Comparison of ENCODE assay signal across 8 cellular contexts in genomic region chrX:104113237-104113965, GRCh38. TPM values are rescaled to one million over a fixed set of nuclear protein-coding genes. Genes with fewer than 3 reads are reported as not detected.
DNase-seq lines count a peak whose midpoint lies in the region; ATAC-seq and TF ChIP-seq lines count a peak whose summit lies in the region.

No MANE protein-coding gene starts in this region.

- no peaks in the 10 kb centered on the region for H3K36me3 Mint-ChIP-seq in dendritic cell treated with granulocyte-macrophage colony-stimulating factor and Interleukin-4, amounts not matched to agents 40 ng/mL and 50 ng/mL, for 4 days (ENCODE audit: low read depth)

- ATAC-seq in HG03025 (IDR thresholded peaks at IDR 0.05; ENCODE audit: low FRiP score, unreplicated experiment): peak; percentile 32
- ATAC-seq in lower lobe of right lung: peak; percentile 82 to 84

- peak overlapping the region; percentile 86 for H3K4me3 Mint-ChIP-seq in dendritic cell treated with granulocyte-macrophage colony-stimulating factor and Interleukin-4, amounts not matched to agents 40 ng/mL and 50 ng/mL, for 4 days

- peaks cover 10% of the 10 kb centered on the region for H3K4me1 Mint-ChIP-seq in dendritic cell treated with granulocyte-macrophage colony-stimulating factor and Interleukin-4, amounts not matched to agents 40 ng/mL and 50 ng/mL, for 4 days (ENCODE audit: low read depth)

- no peaks in the 10 kb centered on the region for H3K36me3 ChIP-seq in lower lobe of right lung

- no peaks in the 10 kb centered on the region for H3K9me3 ChIP-seq in lower lobe of right lung

- H3K4me1 ChIP-seq in lower lobe of right lung: peaks cover 4% of the 10 kb centered on the region

- H3K27ac Mint-ChIP-seq in dendritic cell treated with granulocyte-macrophage colony-stimulating factor and Interleukin-4, amounts not matched to agents 40 ng/mL and 50 ng/mL, for 4 days: peak overlapping the region; percentile 56

- peak overlapping the region; percentile 64 for H3K4me3 ChIP-seq in lower lobe of right lung

- H3K27me3 Mint-ChIP-seq in dendritic cell treated with granulocyte-macrophage colony-stimulating factor and Interleukin-4, amounts not matched to agents 40 ng/mL and 50 ng/mL, for 4 days: peaks cover 41% of the 10 kb centered on the region

- no peak overlapping the region for H3K27ac ChIP-seq in lower lobe of right lung

- DNase-seq in activated gamma-delta T cell treated with Interleukin-2 at 50 U/mL for 16 hours (peak; percentile 41), activated gamma-delta T cell (lab: John Stamatoyannopoulos, UW) (no peak), NCI-H2171 (lab: John Stamatoyannopoulos, UW) (peak; percentile 62), lower lobe of right lung (peak; percentile 42)
- DNase-seq in activated CD4-positive, alpha-beta T cell treated with anti-CD3 and anti-CD28 coated beads for 48 hours: peak; percentile 63
- DNase-seq in stimulated activated CD4-positive, alpha-beta T cell treated with anti-CD3 and anti-CD28 coated beads, TNF-alpha, amount 100 ng/mL, for 48 hours (ENCODE audit: low read depth in 3 of 3): peak in 2 of 3 donors; percentile 38

- H3K27me3 ChIP-seq in lower lobe of right lung (ENCODE audit: low read depth): no peaks in the 10 kb centered on the region

- no peaks in the 10 kb centered on the region for H3K9me3 Mint-ChIP-seq in dendritic cell treated with granulocyte-macrophage colony-stimulating factor and Interleukin-4, amounts not matched to agents 40 ng/mL and 50 ng/mL, for 4 days

- peak; percentile 53 for TF ChIP-seq CTCF in lower lobe of right lung (IDR thresholded peaks at IDR 0.05)

- intact Hi-C loops in dendritic cell treated with granulocyte-macrophage colony-stimulating factor and Interleukin-4, amounts not matched to agents 40 ng/mL and 50 ng/mL, for 4 days (cut with micrococcal nuclease): no loop called here
- intact Hi-C loops in lower lobe of right lung (cut with DNase I): no loop called here

RNA-seq across cellular contexts. Expression of gene ZCCHC18, which starts 1.1 kb away (rescaled TPM):
- total RNA-seq in lower lobe of right lung: 0.24 TPM

RNA-seq across cellular contexts. Expression of gene TMSB15C, which starts 37.4 kb away (rescaled TPM):
- total RNA-seq in lower lobe of right lung: 1.2 TPM

RNA-seq across cellular contexts. Expression of gene SLC25A53, which starts 43.4 kb away (rescaled TPM):
- total RNA-seq in lower lobe of right lung: 13.4 TPM

RNA-seq across cellular contexts. Expression of gene FAM199X, which starts 52.9 kb away (rescaled TPM):
- total RNA-seq in lower lobe of right lung: 16.6 TPM
